11 cellular contexts compared by ENCODE assay signal in the genomic region with DNA sequence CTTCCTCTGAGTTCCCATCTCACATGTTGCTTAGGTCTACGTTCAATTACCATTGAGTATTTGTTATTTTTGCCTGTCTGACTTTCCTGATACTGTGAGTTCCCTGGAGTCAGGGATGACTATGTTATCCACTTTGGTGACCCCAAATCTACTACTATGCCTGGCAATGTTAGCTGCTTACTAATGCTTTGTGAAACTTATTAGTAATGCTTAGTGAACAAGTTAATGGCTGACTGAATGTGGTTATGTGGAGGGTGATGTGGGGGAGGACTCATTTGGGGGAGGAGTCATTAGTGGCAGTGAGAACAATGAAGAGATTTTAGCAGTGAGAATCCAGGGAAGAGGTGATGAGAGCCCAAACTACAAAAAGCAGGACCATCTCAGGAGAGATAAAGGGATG.
DNase-seq lines count a peak whose midpoint lies in the region; ATAC-seq and TF ChIP-seq lines count a peak whose summit lies in the region.
"Had no signal": no experiment of that assay in that cellular context is flagged by ENCODE, and none has a peak within 500 bp of the region (broad histone marks: within the 10 kb centered on the region; RNA-seq: fewer than 3 reads in every experiment).

No MANE protein-coding gene starts in this region.

- DNase-seq in retinal pigment epithelial cell (ENCODE audit: low read depth) (peak; percentile 17), pons (ENCODE audit: low spot score) (no peak), RPMI8226 (no peak), NCI-H446 (lab: John Stamatoyannopoulos, UW) (no peak), head of caudate nucleus (no peak)
- DNase-seq: activated CD4-positive, alpha-beta T cell treated with anti-CD3 and anti-CD28 coated beads for 48 hours; NCI-H2171 had no signal

- ATAC-seq in GM18907 (IDR thresholded peaks at IDR 0.05; ENCODE audit: unreplicated experiment) (peak; percentile 97), HG02588 (IDR thresholded peaks at IDR 0.05; ENCODE audit: unreplicated experiment) (peak; percentile 93), HG03575 (IDR thresholded peaks at IDR 0.05; ENCODE audit: extremely low read depth, insufficient number of reproducible peaks, low FRiP score, unreplicated experiment) (peak; percentile 88)

- intact Hi-C loops in head of caudate nucleus (cut with DNase I): loop anchor here (10.0 kb wide), 1 partner anchor 643 kb away; no protein-coding TSS in a partner anchor

- no peak for TF ChIP-seq CTCF in retinal pigment epithelial cell (conservative IDR thresholded peaks at IDR 0.05; ENCODE audit: low read depth, low read length)

- no peak overlapping the region for H3K4me3 ChIP-seq in retinal pigment epithelial cell (ENCODE audit: low read length)
- H3K4me3 ChIP-seq: lung had no signal
